ENCODE assay signal across 1 cellular context in genomic region chr11:1660025-1660867, GRCh38.
TF ChIP-seq lines count a peak whose summit lies in the region.

No MANE protein-coding gene starts in this region.

TF ChIP-seq in HepG2, 621 proteins besides CTCF, POLR2A, EP300 and RAD21 (continued from another document):
- TF ChIP-seq ZNF770 (CRISPR knock-in tag; IDR thresholded peaks at IDR 0.05) (no peak), SETDB1 (CRISPR knock-in tag; IDR thresholded peaks at IDR 0.05; ENCODE audit: borderline replicate concordance) (0 out of 2 replicates have a peak, but pooled peaks have one; percentile 30), DNMT3B (CRISPR knock-in tag; conservative IDR thresholded peaks at IDR 0.05) (no peak), ZBTB44 (CRISPR knock-in tag; IDR thresholded peaks at IDR 0.05) (no peak), KDM3A (CRISPR knock-in tag; IDR thresholded peaks at IDR 0.05; ENCODE audit: low read depth) (no peak), ASH2L (IDR thresholded peaks at IDR 0.05; ENCODE audit: insufficient read length, low read depth, low read length) (no peak), TAF15 (IDR thresholded peaks at IDR 0.05; ENCODE audit: low read depth, low read length, poor library complexity, severe bottlenecking) (no peak), ZNF275 (CRISPR knock-in tag; IDR thresholded peaks at IDR 0.05; ENCODE audit: borderline replicate concordance) (no peak), MIER2 (CRISPR knock-in tag; IDR thresholded peaks at IDR 0.05) (no peak), ZKSCAN5 (CRISPR knock-in tag; IDR thresholded peaks at IDR 0.05) (no peak), FOXO1 (CRISPR knock-in tag; IDR thresholded peaks at IDR 0.05) (no peak), ZMYM2 (CRISPR knock-in tag; IDR thresholded peaks at IDR 0.05) (no peak), CBX5 (CRISPR knock-in tag; IDR thresholded peaks at IDR 0.05; ENCODE audit: borderline replicate concordance) (no peak), ZFAT (CRISPR knock-in tag; conservative IDR thresholded peaks at IDR 0.05) (no peak), DNMT1 (CRISPR knock-in tag; IDR thresholded peaks at IDR 0.05) (no peak), ZNF253 (CRISPR knock-in tag; IDR thresholded peaks at IDR 0.05; ENCODE audit: borderline replicate concordance) (no peak), HDAC2 (CRISPR knock-in tag; IDR thresholded peaks at IDR 0.05) (no peak), NCOA1 (CRISPR knock-in tag; IDR thresholded peaks at IDR 0.05) (no peak), HOXA3 (CRISPR knock-in tag; IDR thresholded peaks at IDR 0.05) (0 out of 2 replicates have a peak, but pooled peaks have one; percentile 32), ISX (CRISPR knock-in tag; conservative IDR thresholded peaks at IDR 0.05) (no peak), ZNF34 (CRISPR knock-in tag; IDR thresholded peaks at IDR 0.05; ENCODE audit: borderline replicate concordance) (no peak), ZNF660 (CRISPR knock-in tag; IDR thresholded peaks at IDR 0.05; ENCODE audit: borderline replicate concordance, low read depth) (no peak), MTERF4 (CRISPR knock-in tag; IDR thresholded peaks at IDR 0.05) (peak; percentile 40; the same call in 1 of the 2 replicates), CAMTA2 (CRISPR knock-in tag; IDR thresholded peaks at IDR 0.05; ENCODE audit: borderline replicate concordance) (no peak), ZNF691 (CRISPR knock-in tag; IDR thresholded peaks at IDR 0.05; ENCODE audit: borderline replicate concordance, low read depth) (0 out of 2 replicates have a peak, but pooled peaks have one; percentile 38), ZSCAN21 (CRISPR knock-in tag; IDR thresholded peaks at IDR 0.05; ENCODE audit: borderline replicate concordance) (peak; percentile 52; the same call in 1 of the 2 replicates), ZSCAN12 (CRISPR knock-in tag; IDR thresholded peaks at IDR 0.05) (no peak), ZBTB4 (CRISPR knock-in tag; IDR thresholded peaks at IDR 0.05; ENCODE audit: borderline replicate concordance) (peak; percentile 52; the same call in 1 of the 2 replicates), ZBTB38 (CRISPR knock-in tag; IDR thresholded peaks at IDR 0.05) (peak; percentile 76; the same call in 1 of the 2 replicates), BCL6 (CRISPR knock-in tag; IDR thresholded peaks at IDR 0.05) (no peak)
- TF ChIP-seq, protein P1, sequence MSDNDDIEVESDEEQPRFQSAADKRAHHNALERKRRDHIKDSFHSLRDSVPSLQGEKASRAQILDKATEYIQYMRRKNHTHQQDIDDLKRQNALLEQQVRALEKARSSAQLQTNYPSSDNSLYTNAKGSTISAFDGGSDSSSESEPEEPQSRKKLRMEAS (IDR thresholded peaks at IDR 0.05), result no peak
- TF ChIP-seq, protein P2, sequence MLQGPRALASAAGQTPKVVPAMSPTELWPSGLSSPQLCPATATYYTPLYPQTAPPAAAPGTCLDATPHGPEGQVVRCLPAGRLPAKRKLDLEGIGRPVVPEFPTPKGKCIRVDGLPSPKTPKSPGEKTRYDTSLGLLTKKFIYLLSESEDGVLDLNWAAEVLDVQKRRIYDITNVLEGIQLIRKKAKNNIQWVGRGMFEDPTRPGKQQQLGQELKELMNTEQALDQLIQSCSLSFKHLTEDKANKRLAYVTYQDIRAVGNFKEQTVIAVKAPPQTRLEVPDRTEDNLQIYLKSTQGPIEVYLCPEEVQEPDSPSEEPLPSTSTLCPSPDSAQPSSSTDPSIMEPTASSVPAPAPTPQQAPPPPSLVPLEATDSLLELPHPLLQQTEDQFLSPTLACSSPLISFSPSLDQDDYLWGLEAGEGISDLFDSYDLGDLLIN (CRISPR knock-in tag; IDR thresholded peaks at IDR 0.05; ENCODE audit: borderline replicate concordance), result no peak
- TF ChIP-seq, protein P3, sequence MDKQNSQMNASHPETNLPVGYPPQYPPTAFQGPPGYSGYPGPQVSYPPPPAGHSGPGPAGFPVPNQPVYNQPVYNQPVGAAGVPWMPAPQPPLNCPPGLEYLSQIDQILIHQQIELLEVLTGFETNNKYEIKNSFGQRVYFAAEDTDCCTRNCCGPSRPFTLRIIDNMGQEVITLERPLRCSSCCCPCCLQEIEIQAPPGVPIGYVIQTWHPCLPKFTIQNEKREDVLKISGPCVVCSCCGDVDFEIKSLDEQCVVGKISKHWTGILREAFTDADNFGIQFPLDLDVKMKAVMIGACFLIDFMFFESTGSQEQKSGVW (CRISPR knock-in tag; IDR thresholded peaks at IDR 0.05; ENCODE audit: borderline replicate concordance), result no peak
- TF ChIP-seq, protein P4, sequence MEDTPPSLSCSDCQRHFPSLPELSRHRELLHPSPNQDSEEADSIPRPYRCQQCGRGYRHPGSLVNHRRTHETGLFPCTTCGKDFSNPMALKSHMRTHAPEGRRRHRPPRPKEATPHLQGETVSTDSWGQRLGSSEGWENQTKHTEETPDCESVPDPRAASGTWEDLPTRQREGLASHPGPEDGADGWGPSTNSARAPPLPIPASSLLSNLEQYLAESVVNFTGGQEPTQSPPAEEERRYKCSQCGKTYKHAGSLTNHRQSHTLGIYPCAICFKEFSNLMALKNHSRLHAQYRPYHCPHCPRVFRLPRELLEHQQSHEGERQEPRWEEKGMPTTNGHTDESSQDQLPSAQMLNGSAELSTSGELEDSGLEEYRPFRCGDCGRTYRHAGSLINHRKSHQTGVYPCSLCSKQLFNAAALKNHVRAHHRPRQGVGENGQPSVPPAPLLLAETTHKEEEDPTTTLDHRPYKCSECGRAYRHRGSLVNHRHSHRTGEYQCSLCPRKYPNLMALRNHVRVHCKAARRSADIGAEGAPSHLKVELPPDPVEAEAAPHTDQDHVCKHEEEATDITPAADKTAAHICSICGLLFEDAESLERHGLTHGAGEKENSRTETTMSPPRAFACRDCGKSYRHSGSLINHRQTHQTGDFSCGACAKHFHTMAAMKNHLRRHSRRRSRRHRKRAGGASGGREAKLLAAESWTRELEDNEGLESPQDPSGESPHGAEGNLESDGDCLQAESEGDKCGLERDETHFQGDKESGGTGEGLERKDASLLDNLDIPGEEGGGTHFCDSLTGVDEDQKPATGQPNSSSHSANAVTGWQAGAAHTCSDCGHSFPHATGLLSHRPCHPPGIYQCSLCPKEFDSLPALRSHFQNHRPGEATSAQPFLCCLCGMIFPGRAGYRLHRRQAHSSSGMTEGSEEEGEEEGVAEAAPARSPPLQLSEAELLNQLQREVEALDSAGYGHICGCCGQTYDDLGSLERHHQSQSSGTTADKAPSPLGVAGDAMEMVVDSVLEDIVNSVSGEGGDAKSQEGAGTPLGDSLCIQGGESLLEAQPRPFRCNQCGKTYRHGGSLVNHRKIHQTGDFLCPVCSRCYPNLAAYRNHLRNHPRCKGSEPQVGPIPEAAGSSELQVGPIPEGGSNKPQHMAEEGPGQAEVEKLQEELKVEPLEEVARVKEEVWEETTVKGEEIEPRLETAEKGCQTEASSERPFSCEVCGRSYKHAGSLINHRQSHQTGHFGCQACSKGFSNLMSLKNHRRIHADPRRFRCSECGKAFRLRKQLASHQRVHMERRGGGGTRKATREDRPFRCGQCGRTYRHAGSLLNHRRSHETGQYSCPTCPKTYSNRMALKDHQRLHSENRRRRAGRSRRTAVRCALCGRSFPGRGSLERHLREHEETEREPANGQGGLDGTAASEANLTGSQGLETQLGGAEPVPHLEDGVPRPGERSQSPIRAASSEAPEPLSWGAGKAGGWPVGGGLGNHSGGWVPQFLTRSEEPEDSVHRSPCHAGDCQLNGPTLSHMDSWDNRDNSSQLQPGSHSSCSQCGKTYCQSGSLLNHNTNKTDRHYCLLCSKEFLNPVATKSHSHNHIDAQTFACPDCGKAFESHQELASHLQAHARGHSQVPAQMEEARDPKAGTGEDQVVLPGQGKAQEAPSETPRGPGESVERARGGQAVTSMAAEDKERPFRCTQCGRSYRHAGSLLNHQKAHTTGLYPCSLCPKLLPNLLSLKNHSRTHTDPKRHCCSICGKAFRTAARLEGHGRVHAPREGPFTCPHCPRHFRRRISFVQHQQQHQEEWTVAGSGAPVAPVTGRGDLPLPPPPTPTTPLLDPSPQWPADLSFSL (CRISPR knock-in tag; IDR thresholded peaks at IDR 0.05), result peak; percentile 26; the same call in 1 of the 2 replicates
- TF ChIP-seq, protein P5, sequence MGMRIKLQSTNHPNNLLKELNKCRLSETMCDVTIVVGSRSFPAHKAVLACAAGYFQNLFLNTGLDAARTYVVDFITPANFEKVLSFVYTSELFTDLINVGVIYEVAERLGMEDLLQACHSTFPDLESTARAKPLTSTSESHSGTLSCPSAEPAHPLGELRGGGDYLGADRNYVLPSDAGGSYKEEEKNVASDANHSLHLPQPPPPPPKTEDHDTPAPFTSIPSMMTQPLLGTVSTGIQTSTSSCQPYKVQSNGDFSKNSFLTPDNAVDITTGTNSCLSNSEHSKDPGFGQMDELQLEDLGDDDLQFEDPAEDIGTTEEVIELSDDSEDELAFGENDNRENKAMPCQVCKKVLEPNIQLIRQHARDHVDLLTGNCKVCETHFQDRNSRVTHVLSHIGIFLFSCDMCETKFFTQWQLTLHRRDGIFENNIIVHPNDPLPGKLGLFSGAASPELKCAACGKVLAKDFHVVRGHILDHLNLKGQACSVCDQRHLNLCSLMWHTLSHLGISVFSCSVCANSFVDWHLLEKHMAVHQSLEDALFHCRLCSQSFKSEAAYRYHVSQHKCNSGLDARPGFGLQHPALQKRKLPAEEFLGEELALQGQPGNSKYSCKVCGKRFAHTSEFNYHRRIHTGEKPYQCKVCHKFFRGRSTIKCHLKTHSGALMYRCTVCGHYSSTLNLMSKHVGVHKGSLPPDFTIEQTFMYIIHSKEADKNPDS (CRISPR knock-in tag; IDR thresholded peaks at IDR 0.05), result no peak
